8 cellular contexts compared by ENCODE assay signal in the genomic region with DNA sequence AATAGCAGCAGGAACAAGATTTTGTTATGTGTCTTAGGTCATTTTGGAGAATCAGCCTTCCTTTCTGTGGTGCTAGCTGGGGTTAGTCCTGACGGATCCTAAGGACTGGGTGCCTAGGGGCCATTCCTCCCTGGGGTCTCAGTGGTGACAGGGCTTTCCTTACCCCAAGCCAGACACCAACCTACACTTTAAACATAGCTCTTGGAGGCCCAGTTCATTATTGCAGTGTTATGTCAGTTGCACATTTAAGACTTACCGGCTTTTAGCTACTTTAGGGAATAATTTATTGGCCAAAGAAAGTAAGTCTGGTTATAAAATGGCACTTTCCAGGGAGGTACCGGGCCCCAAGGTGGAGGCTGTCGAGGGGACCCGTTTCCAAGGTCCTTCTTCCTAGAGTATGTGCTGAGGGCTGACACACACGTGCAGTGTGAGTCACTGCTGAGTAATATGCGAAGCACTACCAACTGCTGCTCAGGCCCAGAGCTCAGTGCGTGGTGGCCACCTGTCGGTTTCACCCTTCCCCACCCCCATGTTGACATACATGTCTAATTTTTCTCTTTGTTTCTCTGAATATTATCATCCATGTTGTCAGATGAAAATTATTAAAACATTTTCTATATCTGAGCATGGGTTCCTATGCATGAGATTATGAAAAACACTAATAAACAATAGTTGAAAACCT. TPM values are rescaled to one million over a fixed set of nuclear protein-coding genes. Genes with fewer than 3 reads are reported as not detected.
DNase-seq lines count a peak whose midpoint lies in the region; ATAC-seq and TF ChIP-seq lines count a peak whose summit lies in the region.

No MANE protein-coding gene starts in this region.

- peak; percentile 88 for ATAC-seq in GM21528 (IDR thresholded peaks at IDR 0.05; ENCODE audit: low FRiP score, unreplicated experiment)

- DNase-seq in HT-29 (ENCODE audit: low spot score) (peak; percentile 32), smooth muscle cell of the brain vasculature (ENCODE audit: low read depth, low spot score) (peak; percentile 29), DMS153 (lab: John Stamatoyannopoulos, UW) (no peak), suprapubic skin (ENCODE audit: low spot score in 2 of 2) (no peak), NCI-H128 (lab: John Stamatoyannopoulos, UW; ENCODE audit: unreplicated experiment) (no peak)
- DNase-seq in activated naive CD4-positive, alpha-beta T cell treated with anti-CD3 and anti-CD28 coated beads, Interleukin-2, amount 50 U/mL, for 16 hours, result peak; percentile 27

- peaks cover 32% of the 10 kb centered on the region for H3K36me3 ChIP-seq in suprapubic skin

- H3K4me1 ChIP-seq in suprapubic skin, result peaks cover 3% of the 10 kb centered on the region

- no peak for TF ChIP-seq EP300 in suprapubic skin (IDR thresholded peaks at IDR 0.05)

- WGBS in suprapubic skin, result 80% methylated on average over 9 of the region's 9 CpGs

- no peak overlapping the region for H3K4me3 ChIP-seq in suprapubic skin

- no peaks in the 10 kb centered on the region for H3K27me3 ChIP-seq in suprapubic skin

- no peaks in the 10 kb centered on the region for H3K9me3 ChIP-seq in suprapubic skin

- TF ChIP-seq CTCF in GM12873 (IDR thresholded peaks at IDR 0.05; ENCODE audit: insufficient read depth, low read depth, low read length, missing control alignments) (peak; percentile 48), suprapubic skin (IDR thresholded peaks at IDR 0.05) (no peak)

- no peak overlapping the region for H3K27ac ChIP-seq in suprapubic skin

- no peak for TF ChIP-seq POLR2A in suprapubic skin (IDR thresholded peaks at IDR 0.05)

RNA-seq across cellular contexts. Expression of gene GRHL1, which starts 37.0 kb away (rescaled TPM):
- 5.5 and 8.7 TPM in 2 replicates for total RNA-seq in HT-29 (2014; rRNA removed; shearing (Covaris generic))
- total RNA-seq in suprapubic skin, result 100 to 1,000 TPM; 112 to 233 (median 121) TPM

Comparison
In these comparisons a context has a peak if more than half of its experiments do, and no peak if none do; other contexts are left out.
1. DNase-seq: peak in HT-29 (single experiment), activated naive CD4-positive, alpha-beta T cell treated with anti-CD3 and anti-CD28 coated beads, Interleukin-2, amount 50 U/mL, for 16 hours (single experiment) and smooth muscle cell of the brain vasculature (single experiment); none in DMS153 (single experiment), suprapubic skin (0 of 2) and NCI-H128 (single experiment).
2. RNA of gene GRHL1, which starts 37.0 kb away (total RNA-seq): 112 to 233 TPM in suprapubic skin; 5.5 to 8.7 TPM in HT-29; every median in the first group is over 10 times any median in the second.